Comparison of ENCODE assay signal across 23 cellular contexts in genomic region chr3:67804089-67804488, GRCh38.
DNase-seq lines count a peak whose midpoint lies in the region; ATAC-seq, FAIRE-seq and TF ChIP-seq lines count a peak whose summit lies in the region.
"Had no signal": no experiment of that assay in that cellular context is flagged by ENCODE, and none has a peak within 500 bp of the region (broad histone marks: within the 10 kb centered on the region; RNA-seq: fewer than 3 reads in every experiment).

No MANE protein-coding gene starts in this region.

- no peak overlapping the region for H3K4me3 ChIP-seq in H1 (ENCODE audit: extremely low read depth in 1 of 4, insufficient read depth in 2 of 4, low read depth in 3 of 4, low read length in 4 of 4)
- no peak overlapping the region for H3K4me3 ChIP-seq in right lobe of liver
- H3K4me3 ChIP-seq: colonic mucosa, esophagus squamous epithelium, smooth muscle cell, suprapubic skin had no signal

- WGBS in H1 (ENCODE audit: extremely low coverage in 1 of 2, insufficient coverage in 1 of 2, insufficient read length in 1 of 2, insufficient replicate concordance in 2 of 2, low coverage in 1 of 2, low lambda C conversion rate in 2 of 2, missing lambda C conversion rate in 1 of 2), 2 experiments = 95% methylated on average over 2 of the region's 2 CpGs; no CpG with 5 or more reads in 1 of the 2 experiments
- 67% methylated on average over 1 of the region's 2 CpGs for WGBS in right lobe of liver (ENCODE audit: insufficient coverage, low coverage, low lambda C conversion rate, missing lambda C conversion rate)

- intact Hi-C loops in right lobe of liver (cut with DNase I) = no loop called here

- no peaks in the 10 kb centered on the region for H3K36me3 ChIP-seq in H1 (ENCODE audit: control insufficient read depth in 2 of 4, insufficient read depth in 4 of 4, low read length in 3 of 4)
- H3K36me3 ChIP-seq in right lobe of liver = no peaks in the 10 kb centered on the region
- H3K36me3 ChIP-seq: colonic mucosa, esophagus squamous epithelium, suprapubic skin had no signal

- H3K79me1 ChIP-seq in H1 (ENCODE audit: low read depth, low read length) = no peaks in the 10 kb centered on the region

- no peak overlapping the region for H4K91ac ChIP-seq in H1 (replicated peaks; ENCODE audit: insufficient read length, low read length)

- H3K56ac ChIP-seq in H1 (replicated peaks; ENCODE audit: insufficient read length, low read depth, low read length) = no peak overlapping the region

- H3K18ac ChIP-seq in H1 (ENCODE audit: extremely low read depth, low read length) = no peak overlapping the region

- H3K27me3 ChIP-seq in H1 (replicated peaks in 1 of 4; ENCODE audit: control insufficient read depth in 3 of 4, extremely low read depth in 1 of 4, insufficient read depth in 3 of 4, low read length in 3 of 4) (no peaks in the 10 kb centered on the region), right lobe of liver (no peaks in the 10 kb centered on the region)
- H3K27me3 ChIP-seq: colonic mucosa, esophagus squamous epithelium, suprapubic skin had no signal

- H3K27ac ChIP-seq in H1 (ENCODE audit: low read depth, low read length) (no peak overlapping the region), right lobe of liver (no peak overlapping the region)
- H3K27ac ChIP-seq: colonic mucosa, esophagus squamous epithelium, suprapubic skin had no signal

- TF ChIP-seq CTCF in H1 (IDR thresholded peaks at IDR 0.05; ENCODE audit: control extremely low read depth in 1 of 3, insufficient read depth in 1 of 3, low read depth in 1 of 3, low read length in 3 of 3) (peak; percentile 25 to 46 (median 33); a peak in 3 of 4 replicates), right lobe of liver (IDR thresholded peaks at IDR 0.05) (peak in 2 of 4 donors; percentile 6 to 28)

- DNase-seq in LHCN-M2 (ENCODE audit: low read depth) (peak; percentile 75), H1 (ENCODE audit: low read depth in 1 of 2, low spot score in 2 of 2) (no peak), right lobe of liver (no peak), SK-N-DZ (ENCODE audit: low spot score) (no peak), inferior parietal cortex (ENCODE audit: extremely low spot score) (no peak)
- DNase-seq: activated CD4-positive, alpha-beta T cell treated with anti-CD3 and anti-CD28 coated beads for 4 hours; activated CD8-positive, alpha-beta memory T cell treated with anti-CD3 and anti-CD28 coated beads for 24 hours; activated gamma-delta T cell; activated naive CD8-positive, alpha-beta T cell treated with anti-CD3 and anti-CD28 coated beads, Interleukin-2, amount 50 U/mL, for 24 hours; activated T-cell treated with anti-CD3 and anti-CD28 coated beads, Interleukin-2, amount 50 U/mL, for 1 hour; colonic mucosa; esophagus squamous epithelium; Karpas-422; kidney glomerular epithelial cell; NCI-H187; NCI-H69; nucleus accumbens; RPMI8226 had no signal

- H3K9me3 ChIP-seq in H1 (ENCODE audit: insufficient read depth in 2 of 2, low read depth in 1 of 2, low read length in 1 of 2) (no peaks in the 10 kb centered on the region), right lobe of liver (no peaks in the 10 kb centered on the region)
- H3K9me3 ChIP-seq: colonic mucosa, esophagus squamous epithelium, suprapubic skin had no signal

- H3K23me2 ChIP-seq in H1 (ENCODE audit: low read depth, low read length) = no peaks in the 10 kb centered on the region

- H2AFZ ChIP-seq in H1 (ENCODE audit: low read length) = no peak overlapping the region

- no peak for TF ChIP-seq POLR2A in H1 (IDR thresholded peaks at IDR 0.05; ENCODE audit: control extremely low read depth in 1 of 2, low read depth in 2 of 2, low read length in 2 of 2)
- no peak for TF ChIP-seq POLR2A in right lobe of liver (IDR thresholded peaks at IDR 0.05)

- H3K14ac ChIP-seq in H1 (ENCODE audit: insufficient read length) = no peak overlapping the region

- no peak overlapping the region for H2BK120ac ChIP-seq in H1 (replicated peaks; ENCODE audit: low read depth, low read length)

- no peak overlapping the region for H4K8ac ChIP-seq in H1 (ENCODE audit: extremely low read depth, insufficient read depth, low read length)

- H3K9ac ChIP-seq in H1 (replicated peaks in 1 of 4; ENCODE audit: extremely low read depth in 1 of 4, low read depth in 3 of 4, low read length in 3 of 4) = no peak overlapping the region

- CTCF ChIA-PET in H1 (lab: Charles Lee; ENCODE audit: partially characterized antibody) = interaction anchor here (0.6 to 1.4 kb wide), 5 partner anchors 11 to 68 kb away, joined by 3 to 4 read pairs (median 3); no protein-coding TSS in a partner anchor

- no peak overlapping the region for H2BK20ac ChIP-seq in H1 (ENCODE audit: low read length)

- H3K4ac ChIP-seq in H1 (replicated peaks; ENCODE audit: insufficient read length, low read depth, low read length) = no peak overlapping the region

- H3K4me1 ChIP-seq in H1 (replicated peaks in 1 of 4; ENCODE audit: control insufficient read depth in 3 of 4, insufficient read depth in 4 of 4, low read length in 3 of 4) = no peaks in the 10 kb centered on the region
- H3K4me1 ChIP-seq in right lobe of liver = peaks cover 0 to 5% (median 2%) of the 10 kb centered on the region in 4 donors
- H3K4me1 ChIP-seq: colonic mucosa, esophagus squamous epithelium, suprapubic skin had no signal

- no peaks in the 10 kb centered on the region for H3K79me2 ChIP-seq in H1 (ENCODE audit: control insufficient read depth in 1 of 2, insufficient read depth in 2 of 2, low read length in 2 of 2)

- TF ChIP-seq EP300 in H1 (IDR thresholded peaks at IDR 0.05; ENCODE audit: borderline replicate concordance in 1 of 2, low read depth in 2 of 2, low read length in 2 of 2) = no peak

- no peak overlapping the region for H2AK5ac ChIP-seq in H1 (ENCODE audit: low read depth, low read length)

- no peak overlapping the region for H3K4me2 ChIP-seq in H1 (ENCODE audit: insufficient read depth in 1 of 2, low read depth in 2 of 2, low read length in 2 of 2)
- H3K4me2 ChIP-seq: smooth muscle cell had no signal

- H4K20me1 ChIP-seq in H1 (replicated peaks in 1 of 2; ENCODE audit: control insufficient read depth in 1 of 2, insufficient read depth in 2 of 2, low read length in 2 of 2) = no peaks in the 10 kb centered on the region

- H3K23ac ChIP-seq in H1 (ENCODE audit: insufficient read length) = no peak overlapping the region

- peak in 1 of 2 experiments; percentile 34; a peak in 3 of 4 replicates for TF ChIP-seq RAD21 in H1 (IDR thresholded peaks at IDR 0.05 in 1 of 2, conservative IDR thresholded peaks at IDR 0.05 in 1 of 2; ENCODE audit: low read depth in 2 of 2, low read length in 2 of 2)

- no peak overlapping the region for H4K5ac ChIP-seq in H1 (ENCODE audit: insufficient read length, low read depth, low read length)

- POLR2A ChIA-PET in H1 (lab: Charles Lee; ENCODE audit: partially characterized antibody) = no interaction called here

- FAIRE-seq in H1 (lab: Jason Lieb, UNC) = no peak
- FAIRE-seq: D721Med had no signal

- no peak overlapping the region for H2BK15ac ChIP-seq in H1 (ENCODE audit: low read length)

- no peak overlapping the region for H2BK5ac ChIP-seq in H1 (ENCODE audit: low read depth, low read length)

- ATAC-seq in right lobe of liver = peak; percentile 44 to 95 (median 81)
- no peak for ATAC-seq in HG02840 (IDR thresholded peaks at IDR 0.05; ENCODE audit: low FRiP score, unreplicated experiment)
- no peak for ATAC-seq in GM18907 (IDR thresholded peaks at IDR 0.05; ENCODE audit: unreplicated experiment)
- ATAC-seq: activated naive CD8-positive, alpha-beta T cell treated with anti-CD3 and anti-CD28 coated beads, Interleukin-2, amount 50 U/mL, for 24 hours had no signal

- H2BK12ac ChIP-seq in H1 (ENCODE audit: low read depth, low read length) = no peak overlapping the region

TF ChIP-seq in H1, 55 proteins besides CTCF, POLR2A, EP300 and RAD21:
- no peak for TF ChIP-seq CHD1 (IDR thresholded peaks at IDR 0.05; ENCODE audit: low read depth, low read length)

Comparison
In these comparisons a context has a peak if more than half of its experiments do, and no peak if none do; other contexts are left out.
1. ATAC-seq: peak in right lobe of liver (4 of 4); none in HG02840 (single experiment) and GM18907 (single experiment).